In the genomic region with DNA sequence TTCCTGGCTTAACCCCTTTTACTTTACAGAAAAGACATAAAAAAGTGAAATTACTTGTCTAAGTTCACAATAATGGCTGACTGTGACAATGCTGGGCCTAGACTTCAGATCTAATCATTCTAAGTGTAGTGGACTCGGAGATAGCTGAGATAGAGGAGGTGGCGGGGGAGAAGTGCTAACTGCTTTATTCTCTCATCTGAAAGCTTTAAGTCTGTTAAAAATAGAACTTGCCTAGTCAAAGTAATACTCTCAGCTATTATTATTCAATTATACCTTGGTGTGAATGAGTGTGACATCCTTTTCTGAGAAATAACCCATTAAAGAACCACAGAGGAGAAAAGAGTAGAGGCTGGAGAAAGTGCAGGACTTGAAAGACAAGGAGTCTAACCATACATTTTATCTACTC, we compare ENCODE assay signal across 13 cellular contexts.
A peak's percentile ranks its signal among the peaks of the same experiment; 100 is the strongest.
DNase-seq lines count a peak whose midpoint lies in the region; ATAC-seq and TF ChIP-seq lines count a peak whose summit lies in the region.
"Had no signal": no experiment of that assay in that cellular context is flagged by ENCODE, and none has a peak within 500 bp of the region (broad histone marks: within the 10 kb centered on the region; RNA-seq: fewer than 3 reads in every experiment).

No MANE protein-coding gene starts in this region.

- H3K27ac Mint-ChIP-seq in activated naive CD8-positive, alpha-beta T cell treated with anti-CD3 and anti-CD28 coated beads for 36 hours: peak overlapping the region; percentile 89
- H3K27ac Mint-ChIP-seq in mesothelial cell of epicardium: no peak overlapping the region
- H3K27ac Mint-ChIP-seq: CD4-positive, alpha-beta T cell had no signal

- H3K9me3 Mint-ChIP-seq in activated naive CD8-positive, alpha-beta T cell treated with anti-CD3 and anti-CD28 coated beads for 36 hours: peaks cover 20% of the 10 kb centered on the region
- H3K9me3 Mint-ChIP-seq in mesothelial cell of epicardium: peaks cover 13% of the 10 kb centered on the region

- no peaks in the 10 kb centered on the region for H3K27me3 Mint-ChIP-seq in activated naive CD8-positive, alpha-beta T cell treated with anti-CD3 and anti-CD28 coated beads for 36 hours
- peaks cover 6% of the 10 kb centered on the region for H3K27me3 Mint-ChIP-seq in mesothelial cell of epicardium (ENCODE audit: low read depth)
- H3K27me3 Mint-ChIP-seq: CD4-positive, alpha-beta T cell had no signal

- peak; percentile 68 for DNase-seq in GM13976 (ENCODE audit: low spot score)
- DNase-seq in activated naive CD8-positive, alpha-beta T cell treated with anti-CD3 and anti-CD28 coated beads for 36 hours: peak; percentile 11
- no peak for DNase-seq in OCI-M1 (lab: John Stamatoyannopoulos, UW)
- no peak for DNase-seq in UCSD-AML1 (lab: John Stamatoyannopoulos, UW; ENCODE audit: unreplicated experiment)
- DNase-seq in mesothelial cell of epicardium (ENCODE audit: low spot score in 2 of 2, unreplicated experiment in 2 of 2): no peak
- DNase-seq: brain microvascular endothelial cell; CD4-positive, alpha-beta T cell; GM23248; NCI-H2171; PC-9 had no signal

- ATAC-seq in GM19035 (IDR thresholded peaks at IDR 0.05; ENCODE audit: unreplicated experiment) (peak; percentile 42), HG02884 (IDR thresholded peaks at IDR 0.05; ENCODE audit: unreplicated experiment) (peak; percentile 63), GM21528 (IDR thresholded peaks at IDR 0.05; ENCODE audit: low FRiP score, unreplicated experiment) (no peak)

- peaks cover 27% of the 10 kb centered on the region for H3K36me3 Mint-ChIP-seq in activated naive CD8-positive, alpha-beta T cell treated with anti-CD3 and anti-CD28 coated beads for 36 hours
- no peaks in the 10 kb centered on the region for H3K36me3 Mint-ChIP-seq in mesothelial cell of epicardium

- peaks cover 33% of the 10 kb centered on the region for H3K4me1 Mint-ChIP-seq in activated naive CD8-positive, alpha-beta T cell treated with anti-CD3 and anti-CD28 coated beads for 36 hours
- H3K4me1 Mint-ChIP-seq in mesothelial cell of epicardium: no peaks in the 10 kb centered on the region

- in situ Hi-C loops in GM13976 (cut with MboI; ENCODE audit: low sequenced_read_pairs, unreplicated experiment): no loop called here

- TF ChIP-seq CTCF in GM13976 (IDR thresholded peaks at IDR 0.05; ENCODE audit: borderline replicate concordance, control extremely low read depth, extremely low read depth, insufficient read depth, missing control alignments) (no peak), mesothelial cell of epicardium (IDR thresholded peaks at IDR 0.05; ENCODE audit: unreplicated experiment) (no peak)

- peak overlapping the region; percentile 6 for H3K4me3 Mint-ChIP-seq in activated naive CD8-positive, alpha-beta T cell treated with anti-CD3 and anti-CD28 coated beads for 36 hours
- H3K4me3 Mint-ChIP-seq in mesothelial cell of epicardium: no peak overlapping the region
- H3K4me3 Mint-ChIP-seq: CD4-positive, alpha-beta T cell had no signal

Comparison
In these comparisons a context has a peak if more than half of its experiments do, and no peak if none do; other contexts are left out.
1. DNase-seq: peak in GM13976 (single experiment) and activated naive CD8-positive, alpha-beta T cell treated with anti-CD3 and anti-CD28 coated beads for 36 hours (single experiment); none in OCI-M1 (single experiment), UCSD-AML1 (single experiment) and mesothelial cell of epicardium (0 of 2).